In the genomic region with DNA sequence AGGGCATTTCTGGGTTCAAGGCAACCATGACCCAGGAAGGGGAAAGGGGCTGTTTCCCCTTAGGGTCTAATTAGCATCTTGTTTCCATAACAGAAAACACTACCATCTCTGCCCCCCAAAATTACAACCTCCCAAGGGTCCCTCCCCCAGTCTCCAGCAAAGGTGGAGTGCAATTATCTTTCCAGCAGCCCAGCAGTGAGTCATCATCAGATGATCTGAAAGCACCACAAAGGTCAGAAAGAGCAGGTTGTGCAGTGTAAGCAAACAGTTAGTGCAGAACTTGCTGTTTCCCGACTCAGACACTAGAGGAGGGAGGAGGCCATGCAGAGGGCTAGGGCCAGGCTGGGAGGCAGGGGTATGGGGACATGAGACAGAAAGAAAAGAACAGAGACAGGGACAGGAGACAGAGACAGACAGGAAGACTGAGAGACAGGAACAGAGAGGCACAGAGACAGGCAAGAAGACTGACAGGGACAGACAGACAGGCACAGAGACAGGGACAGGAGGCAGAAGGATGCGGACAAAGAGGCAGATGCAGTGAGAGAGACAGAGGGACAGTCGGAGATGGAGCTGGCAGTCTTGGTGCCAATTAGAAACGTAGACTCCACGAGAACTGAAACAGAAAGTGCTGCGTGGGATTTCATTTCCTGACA, we compare ENCODE assay signal across 8 cellular contexts.
DNase-seq lines count a peak whose midpoint lies in the region; ATAC-seq and TF ChIP-seq lines count a peak whose summit lies in the region.

No MANE protein-coding gene starts in this region.

- H3K27me3 ChIP-seq in SJSA1 (replicated peaks) = no peaks in the 10 kb centered on the region

- peak overlapping the region; percentile 98 for H3K27ac ChIP-seq in SJSA1

- peak; percentile 83 for ATAC-seq in GM21528 (IDR thresholded peaks at IDR 0.05; ENCODE audit: low FRiP score, unreplicated experiment)

- peaks cover 61% of the 10 kb centered on the region for H3K4me1 ChIP-seq in SJSA1 (replicated peaks)

- H3K4me3 ChIP-seq in SJSA1 (peak overlapping the region; percentile 22), astrocyte of the spinal cord (ENCODE audit: low read depth, low read length) (no peak overlapping the region)

- peak; percentile 82 for TF ChIP-seq CTCF in astrocyte of the spinal cord (IDR thresholded peaks at IDR 0.05; ENCODE audit: low read depth, low read length)

- peak; percentile 29 for DNase-seq in GDM1 (lab: John Stamatoyannopoulos, UW)
- peak in 72 of 76 experiments; percentile 13 to 92 (median 67) for DNase-seq in HUDEP-2 (lab: John Stamatoyannopoulos, UW; ENCODE audit: unreplicated experiment in 76 of 76)
- DNase-seq in SJSA1 (ENCODE audit: low read depth in 1 of 2, low spot score in 2 of 2) = peak; percentile 91 to 96
- peak; percentile 87 for DNase-seq in astrocyte of the spinal cord (ENCODE audit: low read depth, low spot score)
- peak; percentile 97 for DNase-seq in iris pigment epithelial cell (ENCODE audit: low read depth)
- peak; percentile 20 for DNase-seq in stimulated activated CD4-positive, alpha-beta T cell treated with anti-CD3 and anti-CD28 coated beads, Interleukin-12 subunit alpha, Interleukin-12 subunit beta, amount 100 ng/mL, for 4 hours
- DNase-seq in T-helper 9 cell = no peak

- peaks cover 33% of the 10 kb centered on the region for H3K36me3 ChIP-seq in SJSA1

- no peaks in the 10 kb centered on the region for H3K9me3 ChIP-seq in SJSA1 (replicated peaks)

- in situ Hi-C loops in astrocyte of the spinal cord (cut with HindIII; ENCODE audit: low sequenced_read_pairs) = no loop called here
